Comparison of ENCODE assay signal across 1 cellular context in genomic region chr5:126600631-126601511, GRCh38.
A peak's percentile ranks its signal among the peaks of the same experiment; 100 is the strongest.
TF ChIP-seq lines count a peak whose summit lies in the region.

TSS of gene PHAX (plus strand) at chr5:126600947. CDS start at chr5:126600963, 16 bp downstream.

TF ChIP-seq in HepG2, 621 proteins besides CTCF, POLR2A, EP300 and RAD21 (continued from another document and continues in another):
- TF ChIP-seq AKNA (CRISPR knock-in tag; IDR thresholded peaks at IDR 0.05; ENCODE audit: borderline replicate concordance) (no peak), IRF9 (CRISPR knock-in tag; IDR thresholded peaks at IDR 0.05; ENCODE audit: borderline replicate concordance) (peak; percentile 84; the same call in 1 of the 2 replicates), ZBTB38 (CRISPR knock-in tag; IDR thresholded peaks at IDR 0.05) (peak; percentile 91), PRDM4 (CRISPR knock-in tag; IDR thresholded peaks at IDR 0.05; ENCODE audit: borderline replicate concordance) (no peak), KDM6A (CRISPR knock-in tag; IDR thresholded peaks at IDR 0.05; ENCODE audit: low read depth) (0 out of 2 replicates have a peak, but pooled peaks have one; percentile 21), RFX1 (IDR thresholded peaks at IDR 0.05) (no peak), ZNF607 (CRISPR knock-in tag; IDR thresholded peaks at IDR 0.05; ENCODE audit: borderline replicate concordance) (no peak), RFXAP (CRISPR knock-in tag; IDR thresholded peaks at IDR 0.05; ENCODE audit: borderline replicate concordance) (no peak; the same call in 1 of the 2 replicates), NRL (CRISPR knock-in tag; IDR thresholded peaks at IDR 0.05; ENCODE audit: borderline replicate concordance) (peak; percentile 55; the same call in 1 of the 2 replicates), ATM (IDR thresholded peaks at IDR 0.05; ENCODE audit: borderline replicate concordance) (no peak), THYN1 (CRISPR knock-in tag; IDR thresholded peaks at IDR 0.05; ENCODE audit: borderline replicate concordance, low read depth) (no peak), RNF2 (conservative IDR thresholded peaks at IDR 0.05; ENCODE audit: low read depth) (no peak), SNAPC4 (CRISPR knock-in tag; IDR thresholded peaks at IDR 0.05) (0 out of 2 replicates have a peak, but pooled peaks have one; percentile 44), ONECUT2 (CRISPR knock-in tag; IDR thresholded peaks at IDR 0.05) (no peak), ZNF598 (CRISPR knock-in tag; IDR thresholded peaks at IDR 0.05; ENCODE audit: borderline replicate concordance) (no peak), ZFP41 (CRISPR knock-in tag; IDR thresholded peaks at IDR 0.05; ENCODE audit: borderline replicate concordance) (no peak), ZNF530 (CRISPR knock-in tag; IDR thresholded peaks at IDR 0.05; ENCODE audit: low read depth) (no peak), ATF1 (CRISPR knock-in tag; IDR thresholded peaks at IDR 0.05) (no peak), AGO2 (optimal IDR thresholded peaks at IDR 0.05; ENCODE audit: low read depth, low read length) (peak; percentile 88), ZNF879 (CRISPR knock-in tag; IDR thresholded peaks at IDR 0.05) (no peak), ETS1 (CRISPR knock-in tag; IDR thresholded peaks at IDR 0.05) (no peak), PRDM15 (CRISPR knock-in tag; IDR thresholded peaks at IDR 0.05) (no peak; the same call in 1 of the 2 replicates), PHF21A (CRISPR knock-in tag; IDR thresholded peaks at IDR 0.05) (peak; percentile 66; the same call in 1 of the 2 replicates), ZNF713 (CRISPR knock-in tag; IDR thresholded peaks at IDR 0.05) (no peak), KDM5B (CRISPR knock-in tag; IDR thresholded peaks at IDR 0.05; ENCODE audit: borderline replicate concordance) (peak; percentile 67), ARNT2 (CRISPR knock-in tag; IDR thresholded peaks at IDR 0.05; ENCODE audit: low read depth) (peak; percentile 63; the same call in 1 of the 2 replicates), ZNF333 (CRISPR knock-in tag; IDR thresholded peaks at IDR 0.05; ENCODE audit: borderline replicate concordance) (0 out of 2 replicates have a peak, but pooled peaks have one; percentile 33), ZSCAN21 (CRISPR knock-in tag; IDR thresholded peaks at IDR 0.05; ENCODE audit: borderline replicate concordance) (peak; percentile 72; the same call in 1 of the 2 replicates), MTA3 (CRISPR knock-in tag; IDR thresholded peaks at IDR 0.05) (no peak), BORCS8-MEF2B (CRISPR knock-in tag; IDR thresholded peaks at IDR 0.05) (0 out of 2 replicates have a peak, but pooled peaks have one; percentile 26), U2AF1 (optimal IDR thresholded peaks at IDR 0.05; ENCODE audit: low read depth, low read length) (no peak), HBP1 (CRISPR knock-in tag; IDR thresholded peaks at IDR 0.05; ENCODE audit: low read depth) (peak; percentile 88; the same call in 1 of the 2 replicates), ZNF616 (CRISPR knock-in tag; IDR thresholded peaks at IDR 0.05; ENCODE audit: low read depth) (peak; percentile 32; the same call in 1 of the 2 replicates), TAF15 (IDR thresholded peaks at IDR 0.05; ENCODE audit: low read depth, low read length, poor library complexity, severe bottlenecking) (peak; percentile 62), ZNF253 (CRISPR knock-in tag; IDR thresholded peaks at IDR 0.05; ENCODE audit: borderline replicate concordance) (no peak), GPN1 (CRISPR knock-in tag; IDR thresholded peaks at IDR 0.05; ENCODE audit: borderline replicate concordance) (0 out of 2 replicates have a peak, but pooled peaks have one; percentile 77)
